In genomic region chr12:110725267-110725666, GRCh38 we compare ENCODE assay signal across 23 cellular contexts. TPM values are rescaled to one million over a fixed set of nuclear protein-coding genes. Genes with fewer than 3 reads are reported as not detected.
DNase-seq lines count a peak whose midpoint lies in the region; ATAC-seq and TF ChIP-seq lines count a peak whose summit lies in the region.
"Had no signal": no experiment of that assay in that cellular context is flagged by ENCODE, and none has a peak within 500 bp of the region (broad histone marks: within the 10 kb centered on the region; RNA-seq: fewer than 3 reads in every experiment).

No MANE protein-coding gene starts in this region.

- H3K18ac ChIP-seq in neuronal stem cell (ENCODE audit: low read length): no peak overlapping the region

- no peaks in the 10 kb centered on the region for H3K9me3 ChIP-seq in CD8-positive, alpha-beta T cell (ENCODE audit: low read length)
- H3K9me3 ChIP-seq in neuronal stem cell (replicated peaks in 1 of 2; ENCODE audit: control insufficient read depth in 2 of 2, insufficient read depth in 1 of 2, low read depth in 1 of 2, low read length in 2 of 2): peaks cover 0 to 3% of the 10 kb centered on the region in 2 donors
- H3K9me3 ChIP-seq: heart right ventricle, SJSA1, spleen had no signal

- no peak for TF ChIP-seq CTCF in CD8-positive, alpha-beta T cell (IDR thresholded peaks at IDR 0.05)

- H3K27ac Mint-ChIP-seq in activated CD4-positive, alpha-beta T cell treated with anti-CD3 and anti-CD28 coated beads for 36 hours: peak overlapping the region; percentile 32
- H3K27ac Mint-ChIP-seq in CD8-positive, alpha-beta T cell: peak overlapping the region; percentile 67
- peak overlapping the region; percentile 40 for H3K27ac Mint-ChIP-seq in activated naive CD8-positive, alpha-beta T cell treated with anti-CD3 and anti-CD28 coated beads for 36 hours
- peak overlapping the region in 4 of 6 donors; percentile 31 to 76 (median 60) for H3K27ac Mint-ChIP-seq in naive B cell
- H3K27ac Mint-ChIP-seq: HFFc6, type B pancreatic cell had no signal

- no peaks in the 10 kb centered on the region for H3K4me1 ChIP-seq in CD8-positive, alpha-beta T cell (ENCODE audit: insufficient read depth, low read length)
- H3K4me1 ChIP-seq in neuronal stem cell (ENCODE audit: control insufficient read depth in 2 of 2, insufficient read depth in 1 of 2, low read depth in 1 of 2, low read length in 2 of 2): no peaks in the 10 kb centered on the region
- H3K4me1 ChIP-seq: SJSA1 had no signal

- no peak overlapping the region for H2BK120ac ChIP-seq in neuronal stem cell (ENCODE audit: low read depth, low read length)

- H3K36me3 Mint-ChIP-seq in activated CD4-positive, alpha-beta T cell treated with anti-CD3 and anti-CD28 coated beads for 36 hours (ENCODE audit: low read depth): peaks cover 77% of the 10 kb centered on the region
- peaks cover 82% of the 10 kb centered on the region for H3K36me3 Mint-ChIP-seq in CD8-positive, alpha-beta T cell
- peaks cover 59% of the 10 kb centered on the region for H3K36me3 Mint-ChIP-seq in activated naive CD8-positive, alpha-beta T cell treated with anti-CD3 and anti-CD28 coated beads for 36 hours
- H3K36me3 Mint-ChIP-seq in naive B cell: peaks cover 16 to 31% of the 10 kb centered on the region in 2 donors

- H3K23ac ChIP-seq in neuronal stem cell (ENCODE audit: low read depth, low read length, poor library complexity): no peak overlapping the region

- H2BK12ac ChIP-seq in neuronal stem cell (ENCODE audit: low read length): no peak overlapping the region

- POLR2A ChIA-PET in activated CD4-positive, alpha-beta T cell treated with anti-CD3 and anti-CD28 coated beads for 36 hours (lab: Charles Lee): no interaction called here
- POLR2A ChIA-PET in CD8-positive, alpha-beta T cell (lab: Charles Lee): no interaction called here

- H4K91ac ChIP-seq in neuronal stem cell (ENCODE audit: low read depth, low read length, poor library complexity): no peak overlapping the region

- H3K4me3 Mint-ChIP-seq in activated CD4-positive, alpha-beta T cell treated with anti-CD3 and anti-CD28 coated beads for 36 hours: no peak overlapping the region
- H3K4me3 Mint-ChIP-seq in CD8-positive, alpha-beta T cell: no peak overlapping the region
- no peak overlapping the region for H3K4me3 Mint-ChIP-seq in activated naive CD8-positive, alpha-beta T cell treated with anti-CD3 and anti-CD28 coated beads for 36 hours
- no peak overlapping the region for H3K4me3 Mint-ChIP-seq in naive B cell
- H3K4me3 Mint-ChIP-seq: brain, HFFc6, type B pancreatic cell had no signal

- no peak overlapping the region for H2AFZ ChIP-seq in neuronal stem cell (ENCODE audit: low read length)

- intact Hi-C loops in activated CD4-positive, alpha-beta T cell treated with anti-CD3 and anti-CD28 coated beads for 36 hours (cut with DNase I, micrococcal nuclease): no loop called here
- intact Hi-C loops in CD8-positive, alpha-beta T cell (cut with DNase I, micrococcal nuclease): no loop called here
- intact Hi-C loops in posterior cingulate gyrus (cut with DNase I): no loop called here

- no peak overlapping the region for H3K4me3 ChIP-seq in CD8-positive, alpha-beta T cell (ENCODE audit: low read depth, low read length)
- peak overlapping the region in 1 of 2 donors; percentile 60 for H3K4me3 ChIP-seq in neuronal stem cell (ENCODE audit: low read length in 2 of 2)
- H3K4me3 ChIP-seq: coronary artery, heart right ventricle, SJSA1, spleen had no signal

- H3K27me3 ChIP-seq in CD8-positive, alpha-beta T cell (ENCODE audit: insufficient read depth, low read length): no peaks in the 10 kb centered on the region
- no peaks in the 10 kb centered on the region for H3K27me3 ChIP-seq in neuronal stem cell (ENCODE audit: control insufficient read depth in 3 of 3, insufficient read depth in 3 of 3, low read depth in 1 of 3, low read length in 3 of 3)
- H3K27me3 ChIP-seq: heart right ventricle, SJSA1, spleen had no signal

- H3K36me3 ChIP-seq in CD8-positive, alpha-beta T cell (ENCODE audit: insufficient read depth, low read length): peaks cover 85% of the 10 kb centered on the region
- H3K36me3 ChIP-seq in neuronal stem cell (replicated peaks in 1 of 2; ENCODE audit: control insufficient read depth in 2 of 2, insufficient read depth in 2 of 2, low read length in 2 of 2): peaks cover 40 to 97% of the 10 kb centered on the region in 2 donors

- no peak overlapping the region for H4K8ac ChIP-seq in neuronal stem cell (ENCODE audit: low read depth, low read length)

- peaks cover 10% of the 10 kb centered on the region for H3K79me1 ChIP-seq in neuronal stem cell (ENCODE audit: low read depth, low read length)

- H3K27ac ChIP-seq in CD8-positive, alpha-beta T cell (ENCODE audit: low read depth, low read length): no peak overlapping the region
- no peak overlapping the region for H3K27ac ChIP-seq in neuronal stem cell (replicated peaks; ENCODE audit: low read length)
- H3K27ac ChIP-seq: coronary artery, heart right ventricle, SJSA1, spleen had no signal

- H3K4ac ChIP-seq in neuronal stem cell (ENCODE audit: low read length): no peak overlapping the region

- H2AK5ac ChIP-seq in neuronal stem cell (ENCODE audit: low read depth, low read length): no peak overlapping the region

- no peak for DNase-seq in activated CD4-positive, alpha-beta T cell treated with anti-CD3 and anti-CD28 coated beads for 36 hours
- no peak for DNase-seq in activated CD4-positive, alpha-beta T cell treated with anti-CD3 and anti-CD28 coated beads, Interleukin-2, amount 50 U/mL, for 1 hour
- DNase-seq in CD8-positive, alpha-beta T cell: no peak
- DNase-seq in activated naive CD8-positive, alpha-beta T cell treated with anti-CD3 and anti-CD28 coated beads for 36 hours: no peak
- no peak for DNase-seq in naive B cell
- no peak for DNase-seq in posterior cingulate gyrus
- no peak for DNase-seq in neuronal stem cell (ENCODE audit: low spot score)
- DNase-seq: heart right ventricle; HFFc6; left ventricle myocardium superior; NCI-H1417; NCI-H510A treated with DMSO at 0.1 percent for 48 hours; occipital lobe; retina; spleen; stimulated activated CD4-positive, alpha-beta T cell treated with anti-CD3 and anti-CD28 coated beads, Interleukin-4, amount 100 ng/mL, for 4 hours had no signal

- H2BK15ac ChIP-seq in neuronal stem cell (ENCODE audit: low read length): no peak overlapping the region

- H3K4me1 Mint-ChIP-seq in activated CD4-positive, alpha-beta T cell treated with anti-CD3 and anti-CD28 coated beads for 36 hours: peaks cover 44% of the 10 kb centered on the region
- peaks cover 34% of the 10 kb centered on the region for H3K4me1 Mint-ChIP-seq in CD8-positive, alpha-beta T cell (ENCODE audit: low read depth)
- peaks cover 43% of the 10 kb centered on the region for H3K4me1 Mint-ChIP-seq in activated naive CD8-positive, alpha-beta T cell treated with anti-CD3 and anti-CD28 coated beads for 36 hours
- H3K4me1 Mint-ChIP-seq in naive B cell: peaks cover 19 to 36% (median 20%) of the 10 kb centered on the region in 3 donors

- ATAC-seq in activated CD4-positive, alpha-beta T cell treated with anti-CD3 and anti-CD28 coated beads for 36 hours: no peak
- no peak for ATAC-seq in CD8-positive, alpha-beta T cell
- ATAC-seq in naive B cell (ENCODE audit: low read depth in 2 of 2) (no peak), GM19397 (IDR thresholded peaks at IDR 0.05; ENCODE audit: unreplicated experiment) (no peak)
- ATAC-seq: activated CD4-positive, CD25-positive, alpha-beta regulatory T cell treated with anti-CD3 and anti-CD28 coated beads, Interleukin-2, amount 50 U/mL, for 24 hours; heart right ventricle; HepG2; left ventricle myocardium superior had no signal

- H3K9ac ChIP-seq in neuronal stem cell (ENCODE audit: low read depth, low read length, poor library complexity): no peak overlapping the region

- no peak overlapping the region for H3K14ac ChIP-seq in neuronal stem cell (ENCODE audit: low read length)

- no peaks in the 10 kb centered on the region for H3K9me3 Mint-ChIP-seq in activated CD4-positive, alpha-beta T cell treated with anti-CD3 and anti-CD28 coated beads for 36 hours (ENCODE audit: low read depth)
- no peaks in the 10 kb centered on the region for H3K9me3 Mint-ChIP-seq in CD8-positive, alpha-beta T cell
- H3K9me3 Mint-ChIP-seq in activated naive CD8-positive, alpha-beta T cell treated with anti-CD3 and anti-CD28 coated beads for 36 hours: no peaks in the 10 kb centered on the region
- no peaks in the 10 kb centered on the region for H3K9me3 Mint-ChIP-seq in naive B cell
- H3K9me3 Mint-ChIP-seq: brain, HFFc6, type B pancreatic cell had no signal

- no peak overlapping the region for H2BK5ac ChIP-seq in neuronal stem cell (ENCODE audit: low read length)

- CTCF ChIA-PET in activated CD4-positive, alpha-beta T cell treated with anti-CD3 and anti-CD28 coated beads for 36 hours (lab: Charles Lee): no interaction called here
- CTCF ChIA-PET in CD8-positive, alpha-beta T cell (lab: Charles Lee): no interaction called here

- no peak overlapping the region for H3K4me2 ChIP-seq in neuronal stem cell (ENCODE audit: insufficient read depth, low read length, poor library complexity, severe bottlenecking)

- H3K27me3 Mint-ChIP-seq in activated CD4-positive, alpha-beta T cell treated with anti-CD3 and anti-CD28 coated beads for 36 hours: no peaks in the 10 kb centered on the region
- no peaks in the 10 kb centered on the region for H3K27me3 Mint-ChIP-seq in CD8-positive, alpha-beta T cell (ENCODE audit: low read depth)
- H3K27me3 Mint-ChIP-seq in activated naive CD8-positive, alpha-beta T cell treated with anti-CD3 and anti-CD28 coated beads for 36 hours: no peaks in the 10 kb centered on the region
- H3K27me3 Mint-ChIP-seq in naive B cell: no peaks in the 10 kb centered on the region
- H3K27me3 Mint-ChIP-seq: brain, type B pancreatic cell had no signal

- WGBS in neuronal stem cell (ENCODE audit: extremely low coverage in 2 of 2, insufficient read length in 2 of 2, insufficient replicate concordance in 1 of 2), 2 donors: no CpG with 5 or more reads among the region's 4 CpGs

RNA-seq across cellular contexts. Expression of gene PPP1CC, which starts 17.4 kb away (rescaled TPM):
- 100 to 1,000 TPM; 201 to 283 TPM for total RNA-seq in activated CD4-positive, alpha-beta T cell treated with anti-CD3 and anti-CD28 coated beads for 36 hours
- total RNA-seq in CD8-positive, alpha-beta T cell: 100 to 1,000 TPM; 147 to 158 TPM
- total RNA-seq in activated naive CD8-positive, alpha-beta T cell treated with anti-CD3 and anti-CD28 coated beads for 36 hours: 100 to 1,000 TPM; 260 to 270 TPM
- polyA plus RNA-seq in naive B cell (ENCODE audit: low read depth in 6 of 6): 100 to 1,000 TPM; 198 to 315 (median 216) TPM
- 313 TPM for polyA plus RNA-seq in neuronal stem cell (2013, experiment 1 of 2)
- polyA plus RNA-seq in neuronal stem cell (2013, experiment 2 of 2): 313 TPM

RNA-seq across cellular contexts. Expression of gene HVCN1, which starts 36.4 kb away (rescaled TPM):
- 1 to 10 TPM; 4.4 to 4.7 TPM for total RNA-seq in activated CD4-positive, alpha-beta T cell treated with anti-CD3 and anti-CD28 coated beads for 36 hours
- total RNA-seq in CD8-positive, alpha-beta T cell: 1 to 10 TPM; 3.0 to 3.8 TPM
- 10 to 100 TPM; 47.4 to 49.1 TPM for total RNA-seq in activated naive CD8-positive, alpha-beta T cell treated with anti-CD3 and anti-CD28 coated beads for 36 hours
- polyA plus RNA-seq in naive B cell (ENCODE audit: low read depth in 6 of 6): 100 to 1,000 TPM; 654 to 887 (median 845) TPM
- 11.0 TPM for polyA plus RNA-seq in neuronal stem cell (2013, experiment 1 of 2)
- polyA plus RNA-seq in neuronal stem cell (2013, experiment 2 of 2): 11.1 TPM
- total RNA-seq: SJSA1 had no signal

Comparison
In these comparisons a context has a peak if more than half of its experiments do, and no peak if none do; other contexts are left out.
1. RNA of gene HVCN1, which starts 36.4 kb away (total RNA-seq): 47.4 to 49.1 TPM in activated naive CD8-positive, alpha-beta T cell treated with anti-CD3 and anti-CD28 coated beads for 36 hours; 4.4 to 4.7 TPM in activated CD4-positive, alpha-beta T cell treated with anti-CD3 and anti-CD28 coated beads for 36 hours and 3.0 to 3.8 TPM in CD8-positive, alpha-beta T cell; every median in the first group is over 4 times any median in the second.
2. Peak in every context shown above with its lines, with median percentiles within 50 percentile points of each other: H3K27ac Mint-ChIP-seq.